ENCODE assay signal across 8 cellular contexts in genomic region chr7:128737867-128738390, GRCh38. TPM values are rescaled to one million over a fixed set of nuclear protein-coding genes. Genes with fewer than 3 reads are reported as not detected.
DNase-seq lines count a peak whose midpoint lies in the region; TF ChIP-seq lines count a peak whose summit lies in the region.

No MANE protein-coding gene starts in this region.

- DNase-seq in AG04450 (ENCODE audit: low read depth, low spot score) (no peak), HPDE6-E6E7 (ENCODE audit: extremely low spot score) (peak; percentile 62), ascending aorta (ENCODE audit: low spot score in 2 of 2) (no peak), AML-193 (lab: John Stamatoyannopoulos, UW) (no peak), NCI-H2107 (lab: John Stamatoyannopoulos, UW) (no peak), epidermal melanocyte (ENCODE audit: insufficient read length, low spot score) (no peak)
- DNase-seq in stimulated activated CD4-positive, alpha-beta T cell treated with anti-CD3 and anti-CD28 coated beads, Interleukin-4, amount 100 ng/mL, for 1 hour = no peak

- POLR2A ChIA-PET in AG04450 (lab: Yijun Ruan, JAX) = interaction anchor here (0.6 to 3.8 kb wide), 8 partner anchors 10 to 95 kb away, joined by 3 to 42 read pairs (median 6); no protein-coding TSS in a partner anchor

- H3K4me3 ChIP-seq in AG04450 (ENCODE audit: low read depth, low read length) = no peak overlapping the region
- no peak overlapping the region for H3K4me3 ChIP-seq in ascending aorta
- no peak overlapping the region for H3K4me3 ChIP-seq in mesodermal cell (ENCODE audit: extremely low read depth, insufficient read depth, low read length, poor library complexity, severe bottlenecking)

- intact Hi-C loops in ascending aorta (cut with DNase I) = loop anchor here (2.0 to 5.0 kb wide), 4 partner anchors 19 to 144 kb away; partner anchors contain the start of gene ATP6V1F

- H3K9me3 ChIP-seq in AG04450 (ENCODE audit: control insufficient read depth, insufficient read depth, low read length) = peaks cover 3% of the 10 kb centered on the region; the same call in 1 of the 2 replicates
- H3K9me3 ChIP-seq in ascending aorta = no peaks in the 10 kb centered on the region
- no peaks in the 10 kb centered on the region for H3K9me3 ChIP-seq in mesodermal cell (ENCODE audit: control insufficient read depth, low read length)

- H3K4me1 ChIP-seq in ascending aorta (peaks cover 0 to 19% of the 10 kb centered on the region in 2 donors), mesodermal cell (ENCODE audit: control insufficient read depth, insufficient read depth, low read length, poor library complexity, severe bottlenecking) (peaks cover 26% of the 10 kb centered on the region)

- H3K27me3 ChIP-seq in AG04450 (ENCODE audit: control insufficient read depth, insufficient read depth, low read length) = no peaks in the 10 kb centered on the region
- no peaks in the 10 kb centered on the region for H3K27me3 ChIP-seq in ascending aorta

- CTCF ChIA-PET in AG04450 (lab: Charles Lee) = interaction anchor here (1.1 to 1.6 kb wide), 4 partner anchors 9 to 354 kb away, joined by 3 to 4 read pairs (median 3); no protein-coding TSS in a partner anchor

- H3K36me3 ChIP-seq in ascending aorta = no peaks in the 10 kb centered on the region
- peaks cover 14% of the 10 kb centered on the region for H3K36me3 ChIP-seq in mesodermal cell (ENCODE audit: control insufficient read depth, insufficient read depth, low read length)

- WGBS in mesodermal cell (ENCODE audit: insufficient coverage in 2 of 2), 2 experiments = 0% methylated on average over 1 of the region's 1 CpG; no CpG with 5 or more reads in 1 of the 2 experiments

- peak overlapping the region; percentile 98 for H3K27ac ChIP-seq in AG04450 (ENCODE audit: low read depth, low read length)
- peak overlapping the region; percentile 98 for H3K27ac ChIP-seq in ascending aorta
- peak overlapping the region; percentile 99 for H3K27ac ChIP-seq in mesodermal cell (ENCODE audit: low read depth, low read length, severe bottlenecking)

- TF ChIP-seq CTCF in AG04450 (IDR thresholded peaks at IDR 0.05; ENCODE audit: low read depth, low read length) (no peak), ascending aorta (IDR thresholded peaks at IDR 0.05) (no peak)

RNA-seq across cellular contexts. Expression of gene CALU, which starts 1.2 kb away (rescaled TPM):
- 593 and 815 TPM in 2 replicates for polyA plus RNA-seq in AG04450 (2011; rRNA removed)
- polyA minus RNA-seq in AG04450 (2011; rRNA and poly(A)+ RNA removed) = 317 and 441 TPM in 2 replicates
- 82.8 TPM for total RNA-seq in ascending aorta
- 453 TPM for polyA plus RNA-seq in mesodermal cell (2013, experiment 1 of 2)
- 454 TPM for polyA plus RNA-seq in mesodermal cell (2013, experiment 2 of 2)

RNA-seq across cellular contexts. Expression of gene OPN1SW, which starts 37.7 kb away (rescaled TPM):
- polyA plus RNA-seq in AG04450 (2011; rRNA removed) = not detected in 2 replicates
- polyA minus RNA-seq in AG04450 (2011; rRNA and poly(A)+ RNA removed) = not detected in 2 replicates
- total RNA-seq in ascending aorta = not detected
- polyA plus RNA-seq in mesodermal cell (2013, experiment 1 of 2) = not detected
- polyA plus RNA-seq in mesodermal cell (2013, experiment 2 of 2) = not detected

RNA-seq across cellular contexts. Expression of gene CCDC136, which starts 53.8 kb away (rescaled TPM):
- polyA plus RNA-seq in AG04450 (2011; rRNA removed) = 17.8 and 19.7 TPM in 2 replicates
- 22.0 and 24.5 TPM in 2 replicates for polyA minus RNA-seq in AG04450 (2011; rRNA and poly(A)+ RNA removed)
- 0.64 TPM for total RNA-seq in ascending aorta
- polyA plus RNA-seq in mesodermal cell (2013, experiment 1 of 2) = 32.7 TPM
- polyA plus RNA-seq in mesodermal cell (2013, experiment 2 of 2) = 33.8 TPM
